In genomic region chr2:240818543-240819403, GRCh38 we compare ENCODE assay signal across 9 cellular contexts. TPM values are rescaled to one million over a fixed set of nuclear protein-coding genes. Genes with fewer than 3 reads are reported as not detected.
DNase-seq lines count a peak whose midpoint lies in the region; ATAC-seq, FAIRE-seq and TF ChIP-seq lines count a peak whose summit lies in the region.
"Had no signal": no experiment of that assay in that cellular context is flagged by ENCODE, and none has a peak within 500 bp of the region (broad histone marks: within the 10 kb centered on the region; RNA-seq: fewer than 3 reads in every experiment).

No MANE protein-coding gene starts in this region.

- TF ChIP-seq RAD21 in A549 (conservative IDR thresholded peaks at IDR 0.05 in 1 of 2, IDR thresholded peaks at IDR 0.05 in 1 of 2), result no peak

- H3K9ac ChIP-seq in HUES48 (ENCODE audit: low read depth, low read length), result peak overlapping the region; percentile 77; the same call in 1 of the 2 replicates

- H3K36me3 Mint-ChIP-seq in chondrocyte (ENCODE audit: low read depth), result peaks cover 15% of the 10 kb centered on the region

- H3K9me3 ChIP-seq in A549, result peaks cover 18% of the 10 kb centered on the region
- H3K9me3 ChIP-seq in HUES48 (ENCODE audit: control insufficient read depth, insufficient read depth, low read length), result no peaks in the 10 kb centered on the region

- peak in 1 of 2 experiments; percentile 6; a peak in 2 of 6 replicates for ATAC-seq in A549
- no peak for ATAC-seq in GM18502 (IDR thresholded peaks at IDR 0.05; ENCODE audit: poor library complexity, unreplicated experiment)

- peaks cover 13% of the 10 kb centered on the region; the same call in 1 of the 2 replicates for H3K36me3 ChIP-seq in HUES48 (ENCODE audit: control insufficient read depth, insufficient read depth, low read length)

- H3K27ac ChIP-seq in A549 (peak overlapping the region in 1 of 2 experiments; percentile 66; a peak in 2 of 6 replicates), HUES48 (ENCODE audit: low read depth, low read length) (peak overlapping the region; percentile 61)

- no peak for TF ChIP-seq EP300 in A549 (IDR thresholded peaks at IDR 0.05)

- H3K27ac Mint-ChIP-seq in chondrocyte (ENCODE audit: unreplicated experiment), result no peak overlapping the region

- H3K4me3 ChIP-seq in A549 (peak overlapping the region; percentile 58), HUES48 (ENCODE audit: low read depth, low read length) (peak overlapping the region; percentile 84)

- TF ChIP-seq POLR2A in A549 (IDR thresholded peaks at IDR 0.05; ENCODE audit: low read length) (no peak), GM12892 (IDR thresholded peaks at IDR 0.05; ENCODE audit: low read depth, low read length) (no peak)

- peaks cover 22% of the 10 kb centered on the region for H3K27me3 ChIP-seq in HUES48 (ENCODE audit: control insufficient read depth, insufficient read depth, low read length)

- peak overlapping the region; percentile 100 for H3K4me2 ChIP-seq in A549

- POLR2A ChIA-PET in A549 (lab: Yijun Ruan, JAX), result no interaction called here

- WGBS in A549 (ENCODE audit: missing lambda C conversion rate), result 80% methylated on average over 10 of the region's 71 CpGs

- peaks cover 7% of the 10 kb centered on the region for H3K4me1 Mint-ChIP-seq in chondrocyte (ENCODE audit: low read depth)

- H3K27me3 Mint-ChIP-seq in chondrocyte (ENCODE audit: low read depth), result peaks cover 25% of the 10 kb centered on the region

- H3K9me3 Mint-ChIP-seq in chondrocyte (ENCODE audit: low read depth), result peaks cover 14% of the 10 kb centered on the region

- TF ChIP-seq CTCF in A549 (IDR thresholded peaks at IDR 0.05) (no peak), chondrocyte (IDR thresholded peaks at IDR 0.05) (no peak)

- peak overlapping the region; percentile 61 for H3K4me3 Mint-ChIP-seq in chondrocyte (ENCODE audit: unreplicated experiment)

- no peak for FAIRE-seq in A549 (lab: Jason Lieb, UNC)
- no peak for FAIRE-seq in GM12892 (lab: Jason Lieb, UNC)

- peaks cover 22% of the 10 kb centered on the region for H3K4me1 ChIP-seq in A549
- peaks cover 13% of the 10 kb centered on the region; the same call in 1 of the 2 replicates for H3K4me1 ChIP-seq in HUES48 (ENCODE audit: control insufficient read depth, insufficient read depth, low read length)

- DNase-seq in A549 (ENCODE audit: low read depth in 1 of 2, low spot score in 1 of 2) (no peak), chondrocyte (ENCODE audit: low spot score) (no peak), midbrain (lab: John Stamatoyannopoulos, UW) (peak; percentile 64), GM12892 (ENCODE audit: insufficient read length) (no peak), RPMI8226 (no peak)
- DNase-seq in activated CD4-positive, alpha-beta T cell treated with anti-CD3 and anti-CD28 coated beads for 48 hours, result no peak

- CTCF ChIA-PET in A549 (lab: Yijun Ruan, JAX), result interaction anchor here (1.1 kb wide), 1 partner anchor 8 kb away, joined by 4 read pairs; no protein-coding TSS in a partner anchor

TF ChIP-seq in A549, 52 proteins besides CTCF, POLR2A, EP300 and RAD21:
- TF ChIP-seq ZC3H11A (IDR thresholded peaks at IDR 0.05) (no peak), BHLHE40 (IDR thresholded peaks at IDR 0.05; ENCODE audit: low read depth, low read length) (no peak), TFCP2L1 (CRISPR knock-in tag; IDR thresholded peaks at IDR 0.05) (no peak)
TF ChIP-seq in A549: peak in this region for 0.

RNA-seq across cellular contexts. Expression of gene KIF1A, which starts 1.2 kb away (rescaled TPM):
- polyA plus RNA-seq in A549 (2011; rRNA removed) (0.28 and 0.50 TPM in 2 replicates), A549 (2017; fragmentation: RNase III; extraction: RNeasy Plus Mini Kit Qiagen cat#74134 plus additional on column Dnase treatment) (0.26 to 0.35 TPM (median 0.28 TPM) in 3 replicates)
- polyA plus RNA-seq in A549 (2012; cell fraction: cytosol; rRNA removed), result 0.33 and 0.45 TPM in 2 replicates
- polyA plus RNA-seq in A549 (2012; cell fraction: nucleus; rRNA removed), result 1.4 and 1.5 TPM in 2 replicates
- polyA minus RNA-seq in A549 (2011; rRNA and poly(A)+ RNA removed), result 1.2 and 1.9 TPM in 2 replicates
- total RNA-seq in chondrocyte, result 15.2 to 63.5 TPM (median 60.0 TPM) in 3 replicates
- 0.08 TPM for polyA plus RNA-seq in GM12892 (2012; ENCODE audit: missing spikeins)

RNA-seq across cellular contexts. Expression of gene AGXT, which starts 49.9 kb away (rescaled TPM):
- polyA plus RNA-seq in A549 (2011; rRNA removed) (not detected in 2 replicates), A549 (2017; fragmentation: RNase III; extraction: RNeasy Plus Mini Kit Qiagen cat#74134 plus additional on column Dnase treatment) (not detected in 3 replicates)
- not detected in 2 replicates for polyA plus RNA-seq in A549 (2012; cell fraction: cytosol; rRNA removed)
- polyA plus RNA-seq in A549 (2012; cell fraction: nucleus; rRNA removed), result not detected in 2 replicates
- polyA minus RNA-seq in A549 (2011; rRNA and poly(A)+ RNA removed), result not detected in 2 replicates
- total RNA-seq in chondrocyte, result not detected in 3 replicates
- polyA plus RNA-seq in GM12892 (2012; ENCODE audit: missing spikeins), result not detected
- total RNA-seq: epithelial cell of proximal tubule had no signal
